In genomic region chr5:139130217-139130616, GRCh38 we compare ENCODE assay signal across 21 cellular contexts.
A peak's percentile ranks its signal among the peaks of the same experiment; 100 is the strongest.
DNase-seq lines count a peak whose midpoint lies in the region; ATAC-seq and TF ChIP-seq lines count a peak whose summit lies in the region.
"Had no signal": no experiment of that assay in that cellular context is flagged by ENCODE, and none has a peak within 500 bp of the region (broad histone marks: within the 10 kb centered on the region; RNA-seq: fewer than 3 reads in every experiment).

No MANE protein-coding gene starts in this region.

- H3K4me2 ChIP-seq in mesenchymal stem cell (ENCODE audit: low read length, poor library complexity, severe bottlenecking): no peak overlapping the region

- H3K14ac ChIP-seq in mesenchymal stem cell (ENCODE audit: low read length in 2 of 2): no peak overlapping the region

- no peak overlapping the region for H2AK5ac ChIP-seq in mesenchymal stem cell (ENCODE audit: low read length, severe bottlenecking)

- peak; percentile 49 for ATAC-seq in activated naive CD8-positive, alpha-beta T cell treated with anti-CD3 and anti-CD28 coated beads, Interleukin-2, amount 50 U/mL, for 24 hours
- ATAC-seq: CD8-positive, alpha-beta T cell had no signal

- H3K36me3 ChIP-seq in ascending aorta: no peaks in the 10 kb centered on the region
- H3K36me3 ChIP-seq in stomach smooth muscle (ENCODE audit: control insufficient read depth in 2 of 2, insufficient read depth in 2 of 2, low read length in 2 of 2): peaks cover 0 to 9% of the 10 kb centered on the region in 2 donors
- peaks cover 14 to 22% of the 10 kb centered on the region in 2 experiments for H3K36me3 ChIP-seq in mesenchymal stem cell (ENCODE audit: control insufficient read depth in 1 of 2, insufficient read depth in 2 of 2, low read depth in 1 of 2, low read length in 2 of 2)

- H3K9me3 Mint-ChIP-seq in activated naive CD8-positive, alpha-beta T cell treated with anti-CD3 and anti-CD28 coated beads, Interleukin-2, amount 50 U/mL, for 24 hours: no peaks in the 10 kb centered on the region
- H3K9me3 Mint-ChIP-seq in activated naive CD8-positive, alpha-beta T cell treated with anti-CD3 and anti-CD28 coated beads for 36 hours: no peaks in the 10 kb centered on the region
- no peaks in the 10 kb centered on the region for H3K9me3 Mint-ChIP-seq in immature natural killer cell
- H3K9me3 Mint-ChIP-seq: CD8-positive, alpha-beta T cell had no signal

- no peak overlapping the region for H2BK12ac ChIP-seq in mesenchymal stem cell (ENCODE audit: low read length in 2 of 2)

- H3K9ac ChIP-seq in stomach smooth muscle (ENCODE audit: low read length in 2 of 2): no peak overlapping the region
- no peak overlapping the region for H3K9ac ChIP-seq in mesenchymal stem cell (ENCODE audit: low read length)

- no peak overlapping the region for H2BK120ac ChIP-seq in mesenchymal stem cell (ENCODE audit: low read depth, low read length)

- no peak overlapping the region for H3K23ac ChIP-seq in mesenchymal stem cell (ENCODE audit: low read length in 2 of 2)

- TF ChIP-seq CTCF in ascending aorta (IDR thresholded peaks at IDR 0.05): no peak

- no peak overlapping the region for H2AFZ ChIP-seq in mesenchymal stem cell (ENCODE audit: low read depth, low read length)

- H3K27me3 Mint-ChIP-seq in activated naive CD8-positive, alpha-beta T cell treated with anti-CD3 and anti-CD28 coated beads, Interleukin-2, amount 50 U/mL, for 24 hours: no peaks in the 10 kb centered on the region
- no peaks in the 10 kb centered on the region for H3K27me3 Mint-ChIP-seq in activated naive CD8-positive, alpha-beta T cell treated with anti-CD3 and anti-CD28 coated beads for 36 hours
- H3K27me3 Mint-ChIP-seq in immature natural killer cell (ENCODE audit: low read depth in 3 of 3): peaks cover 0 to 9% (median 0%) of the 10 kb centered on the region in 3 donors

- H3K27ac ChIP-seq in ascending aorta (peak overlapping the region; percentile 92 to 95), stomach smooth muscle (ENCODE audit: low read length) (peak overlapping the region; percentile 94), mesenchymal stem cell (ENCODE audit: low read length, poor library complexity, severe bottlenecking) (no peak overlapping the region)
- H3K27ac ChIP-seq: RWPE1 had no signal

- no peak overlapping the region for H2BK5ac ChIP-seq in mesenchymal stem cell (ENCODE audit: low read depth, low read length, poor library complexity, severe bottlenecking)

- H4K91ac ChIP-seq in mesenchymal stem cell (ENCODE audit: low read length): no peak overlapping the region

- H3K18ac ChIP-seq in mesenchymal stem cell (ENCODE audit: low read depth in 1 of 2, low read length in 2 of 2): no peak overlapping the region

- no peak for DNase-seq in activated naive CD8-positive, alpha-beta T cell treated with anti-CD3 and anti-CD28 coated beads, Interleukin-2, amount 50 U/mL, for 24 hours
- no peak for DNase-seq in activated naive CD8-positive, alpha-beta T cell treated with anti-CD3 and anti-CD28 coated beads for 36 hours
- DNase-seq in ascending aorta (ENCODE audit: low spot score in 2 of 2) (no peak), immature natural killer cell (peak; percentile 27 to 39 (median 32)), NCI-H146 (lab: John Stamatoyannopoulos, UW) (no peak), mesenchymal stem cell (no peak), NCI-H1694 (lab: John Stamatoyannopoulos, UW) (no peak)
- DNase-seq: AML-193; C1 segment of cervical spinal cord; CD8-positive, alpha-beta T cell; DND-41; KG1; NCI-H1105 treated with DMSO at 0.1 percent for 48 hours; NCI-H187; NCI-H226; NCI-H510A treated with DMSO at 0.1 percent for 48 hours; NCI-H748 treated with DMSO at 0.1 percent for 48 hours; NK-92 treated with Interleukin-12 subunit alpha and Interleukin-12 subunit beta, amount 100 ng/mL, for 24 hours; SIG-M5 had no signal

- H3K4me3 ChIP-seq in ascending aorta (no peak overlapping the region), stomach smooth muscle (ENCODE audit: low read length in 2 of 2) (no peak overlapping the region), mesenchymal stem cell (ENCODE audit: insufficient read depth in 1 of 2, low read depth in 1 of 2, low read length in 2 of 2) (no peak overlapping the region)

- no peak overlapping the region for H3K27ac Mint-ChIP-seq in activated naive CD8-positive, alpha-beta T cell treated with anti-CD3 and anti-CD28 coated beads, Interleukin-2, amount 50 U/mL, for 24 hours
- H3K27ac Mint-ChIP-seq in activated naive CD8-positive, alpha-beta T cell treated with anti-CD3 and anti-CD28 coated beads for 36 hours: no peak overlapping the region
- no peak overlapping the region for H3K27ac Mint-ChIP-seq in immature natural killer cell
- H3K27ac Mint-ChIP-seq: CD8-positive, alpha-beta T cell had no signal

- no peaks in the 10 kb centered on the region for H3K27me3 ChIP-seq in ascending aorta
- H3K27me3 ChIP-seq in stomach smooth muscle (ENCODE audit: control insufficient read depth in 1 of 2, insufficient read depth in 2 of 2, low read length in 2 of 2): no peaks in the 10 kb centered on the region
- H3K27me3 ChIP-seq in mesenchymal stem cell (ENCODE audit: control insufficient read depth in 1 of 2, insufficient read depth in 1 of 2, low read length in 2 of 2): no peaks in the 10 kb centered on the region

- H4K8ac ChIP-seq in mesenchymal stem cell (ENCODE audit: low read length): no peak overlapping the region

- H3K9me3 ChIP-seq in ascending aorta (no peaks in the 10 kb centered on the region), stomach smooth muscle (ENCODE audit: control insufficient read depth in 2 of 2, low read length in 2 of 2) (no peaks in the 10 kb centered on the region), mesenchymal stem cell (ENCODE audit: control insufficient read depth, low read length) (no peaks in the 10 kb centered on the region)

- H3K4me1 ChIP-seq in ascending aorta (peaks cover 23 to 38% of the 10 kb centered on the region in 2 donors), stomach smooth muscle (ENCODE audit: control insufficient read depth, insufficient read depth, low read length) (peaks cover 57% of the 10 kb centered on the region), mesenchymal stem cell (ENCODE audit: control insufficient read depth, insufficient read depth, low read depth, low read length) (peaks cover 10% of the 10 kb centered on the region)

- H3K36me3 Mint-ChIP-seq in activated naive CD8-positive, alpha-beta T cell treated with anti-CD3 and anti-CD28 coated beads, Interleukin-2, amount 50 U/mL, for 24 hours (ENCODE audit: low read depth): peaks cover 4% of the 10 kb centered on the region
- H3K36me3 Mint-ChIP-seq in activated naive CD8-positive, alpha-beta T cell treated with anti-CD3 and anti-CD28 coated beads for 36 hours: peaks cover 6% of the 10 kb centered on the region
- H3K36me3 Mint-ChIP-seq in immature natural killer cell: peaks cover 11 to 29% (median 22%) of the 10 kb centered on the region in 3 donors

- WGBS in mesenchymal stem cell: 100% methylated on average over 2 of the region's 4 CpGs

- intact Hi-C loops in ascending aorta (cut with DNase I): no loop called here

- H2BK15ac ChIP-seq in mesenchymal stem cell (ENCODE audit: low read depth, poor library complexity, severe bottlenecking): no peak overlapping the region

- H3K4me3 Mint-ChIP-seq in activated naive CD8-positive, alpha-beta T cell treated with anti-CD3 and anti-CD28 coated beads, Interleukin-2, amount 50 U/mL, for 24 hours: no peak overlapping the region
- no peak overlapping the region for H3K4me3 Mint-ChIP-seq in activated naive CD8-positive, alpha-beta T cell treated with anti-CD3 and anti-CD28 coated beads for 36 hours
- peak overlapping the region in 1 of 5 donors; percentile 36 for H3K4me3 Mint-ChIP-seq in immature natural killer cell
- H3K4me3 Mint-ChIP-seq: CD8-positive, alpha-beta T cell had no signal

- H3K4me1 Mint-ChIP-seq in activated naive CD8-positive, alpha-beta T cell treated with anti-CD3 and anti-CD28 coated beads, Interleukin-2, amount 50 U/mL, for 24 hours: no peaks in the 10 kb centered on the region
- no peaks in the 10 kb centered on the region for H3K4me1 Mint-ChIP-seq in activated naive CD8-positive, alpha-beta T cell treated with anti-CD3 and anti-CD28 coated beads for 36 hours
- H3K4me1 Mint-ChIP-seq in immature natural killer cell: peaks cover 9 to 17% of the 10 kb centered on the region in 2 donors

- H3K4ac ChIP-seq in mesenchymal stem cell (ENCODE audit: low read depth in 1 of 2, low read length in 2 of 2): no peak overlapping the region

- peaks cover 22% of the 10 kb centered on the region for H3K79me1 ChIP-seq in mesenchymal stem cell (replicated peaks; ENCODE audit: low read length, poor library complexity, severe bottlenecking)

Comparison
In these comparisons a context has a peak if more than half of its experiments do, and no peak if none do; other contexts are left out.
1. DNase-seq: peak in immature natural killer cell (3 of 3); none in activated naive CD8-positive, alpha-beta T cell treated with anti-CD3 and anti-CD28 coated beads, Interleukin-2, amount 50 U/mL, for 24 hours (single experiment), activated naive CD8-positive, alpha-beta T cell treated with anti-CD3 and anti-CD28 coated beads for 36 hours (single experiment), ascending aorta (0 of 2), NCI-H146 (single experiment), mesenchymal stem cell (single experiment) and NCI-H1694 (single experiment).